Comparison of ENCODE assay signal across 1 cellular context in the genomic region with DNA sequence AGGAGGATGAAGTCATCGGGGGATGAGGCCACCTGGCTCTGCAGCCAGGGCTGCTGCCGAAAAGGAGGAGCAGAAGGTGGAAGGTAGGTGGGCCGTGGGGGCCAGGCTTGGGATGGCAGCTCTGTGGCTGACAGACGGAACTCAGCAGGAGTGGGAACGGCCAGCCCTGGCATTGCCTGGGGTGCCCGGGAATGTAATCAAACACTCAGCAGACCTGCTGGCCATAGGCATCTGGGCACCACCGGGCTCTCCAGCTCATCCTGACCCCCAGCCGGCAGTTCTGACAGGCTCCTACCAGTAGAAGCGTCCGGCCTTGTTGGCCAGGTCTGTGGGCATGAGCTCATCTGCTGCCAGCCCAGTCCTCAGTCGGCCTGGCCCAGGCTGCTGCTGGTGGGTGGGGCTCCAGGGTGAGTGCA.
TF ChIP-seq lines count a peak whose summit lies in the region.

No MANE protein-coding gene starts in this region.

TF ChIP-seq in HEK293, 187 proteins besides CTCF, POLR2A, EP300 and RAD21 (continued from another document):
- no peak for TF ChIP-seq ZNF623 (tag by site-specific recombination; IDR thresholded peaks at IDR 0.05)
